ENCODE assay signal across 18 cellular contexts in genomic region chr7:78563186-78563585, GRCh38.
DNase-seq lines count a peak whose midpoint lies in the region; ATAC-seq and TF ChIP-seq lines count a peak whose summit lies in the region.
"Had no signal": no experiment of that assay in that cellular context is flagged by ENCODE, and none has a peak within 500 bp of the region (broad histone marks: within the 10 kb centered on the region; RNA-seq: fewer than 3 reads in every experiment).

No MANE protein-coding gene starts in this region.

- TF ChIP-seq CTCF in DND-41 (IDR thresholded peaks at IDR 0.05; ENCODE audit: borderline replicate concordance, extremely low read depth, low read length, poor library complexity, severe bottlenecking) (no peak), WERI-Rb-1 (IDR thresholded peaks at IDR 0.05; ENCODE audit: low read depth, low read length) (no peak)

- H3K4me1 ChIP-seq in DND-41 (ENCODE audit: insufficient read depth, low read length) (peaks cover 30% of the 10 kb centered on the region), HUES6 (ENCODE audit: control insufficient read depth, insufficient read depth, low read length) (peaks cover 41% of the 10 kb centered on the region), iPS-20b (ENCODE audit: insufficient read depth, low read length) (peaks cover 50% of the 10 kb centered on the region)

- H3K36me3 Mint-ChIP-seq in natural killer cell treated with Interleukin-12 subunit alpha and Interleukin-12 subunit beta and Interleukin-15 and Interleukin-18, amount 100 ng/mL, for 72 hours = no peaks in the 10 kb centered on the region

- H3K9ac ChIP-seq in DND-41 (ENCODE audit: low read depth, low read length) (no peak overlapping the region), HUES6 (ENCODE audit: low read length) (no peak overlapping the region), iPS-20b (ENCODE audit: low read depth, low read length) (peak overlapping the region; percentile 14; the same call in 1 of the 2 replicates)

- no peak overlapping the region for H3K27ac Mint-ChIP-seq in natural killer cell treated with Interleukin-12 subunit alpha and Interleukin-12 subunit beta and Interleukin-15 and Interleukin-18, amount 100 ng/mL, for 72 hours

- peak overlapping the region; percentile 64 for H3K27ac ChIP-seq in DND-41 (ENCODE audit: low read length)
- H3K27ac ChIP-seq in HUES6 (ENCODE audit: low read depth, low read length) = peak overlapping the region; percentile 68
- H3K27ac ChIP-seq in WERI-Rb-1 = no peak overlapping the region
- H3K27ac ChIP-seq in iPS-20b (ENCODE audit: low read length) = peak overlapping the region; percentile 43
- H3K27ac ChIP-seq: SK-N-MC had no signal

- H3K27me3 Mint-ChIP-seq in natural killer cell treated with Interleukin-12 subunit alpha and Interleukin-12 subunit beta and Interleukin-15 and Interleukin-18, amount 100 ng/mL, for 72 hours = no peaks in the 10 kb centered on the region

- no peaks in the 10 kb centered on the region for H4K20me1 ChIP-seq in DND-41 (ENCODE audit: insufficient read depth, low read length)

- H3K4me1 Mint-ChIP-seq in natural killer cell treated with Interleukin-12 subunit alpha and Interleukin-12 subunit beta and Interleukin-15 and Interleukin-18, amount 100 ng/mL, for 72 hours (ENCODE audit: low read depth in 2 of 2) = no peaks in the 10 kb centered on the region

- H3K79me2 ChIP-seq in DND-41 (ENCODE audit: insufficient read depth, low read length) = no peaks in the 10 kb centered on the region

- H3K36me3 ChIP-seq in DND-41 (ENCODE audit: insufficient read depth, low read length) (no peaks in the 10 kb centered on the region), HUES6 (ENCODE audit: control insufficient read depth, insufficient read depth, low read length) (no peaks in the 10 kb centered on the region), WERI-Rb-1 (no peaks in the 10 kb centered on the region), iPS-20b (ENCODE audit: insufficient read depth, low read depth, low read length) (no peaks in the 10 kb centered on the region)

- DNase-seq in DND-41 (no peak), WERI-Rb-1 (peak; percentile 44), HuH-7.5 (ENCODE audit: low spot score) (no peak)
- DNase-seq in natural killer cell treated with Interleukin-12 subunit alpha and Interleukin-12 subunit beta and Interleukin-15 and Interleukin-18, amount 100 ng/mL, for 72 hours (ENCODE audit: low spot score) = no peak
- DNase-seq: AML-193, IMR-90, Kasumi-1, NCI-H146, NCI-H446, T-helper 1 cell had no signal

- peak overlapping the region; percentile 14 for H2AFZ ChIP-seq in DND-41 (ENCODE audit: low read depth, low read length)

- H3K9me3 Mint-ChIP-seq in natural killer cell treated with Interleukin-12 subunit alpha and Interleukin-12 subunit beta and Interleukin-15 and Interleukin-18, amount 100 ng/mL, for 72 hours = peaks cover 6% of the 10 kb centered on the region

- no peak overlapping the region for H3K4me3 Mint-ChIP-seq in natural killer cell treated with Interleukin-12 subunit alpha and Interleukin-12 subunit beta and Interleukin-15 and Interleukin-18, amount 100 ng/mL, for 72 hours

- no peak overlapping the region for H3K4me3 ChIP-seq in DND-41 (ENCODE audit: low read depth in 1 of 2, low read length in 2 of 2)
- no peak overlapping the region for H3K4me3 ChIP-seq in HUES6 (ENCODE audit: low read depth, low read length)
- no peak overlapping the region for H3K4me3 ChIP-seq in WERI-Rb-1 (ENCODE audit: low read depth, low read length)
- H3K4me3 ChIP-seq in iPS-20b (ENCODE audit: low read length) = peak overlapping the region; percentile 11; the same call in 1 of the 2 replicates
- H3K4me3 ChIP-seq: GM12878, SK-N-MC had no signal

- no peak overlapping the region for H3K4me2 ChIP-seq in DND-41 (ENCODE audit: insufficient read depth, low read length)

- ATAC-seq in DND-41 (ENCODE audit: insufficient read depth, low read depth) = no peak
- ATAC-seq in GM18907 (IDR thresholded peaks at IDR 0.05; ENCODE audit: unreplicated experiment) = no peak
- ATAC-seq in natural killer cell treated with Interleukin-12 subunit alpha and Interleukin-12 subunit beta and Interleukin-15 and Interleukin-18, amount 100 ng/mL, for 72 hours = no peak
- ATAC-seq in HG03196 (IDR thresholded peaks at IDR 0.05; ENCODE audit: unreplicated experiment) = no peak
- ATAC-seq: GM12878, Panc1, Right ventricle myocardium inferior had no signal

- H3K9me3 ChIP-seq in DND-41 (ENCODE audit: insufficient read depth, low read length, severe bottlenecking) = no peaks in the 10 kb centered on the region
- no peaks in the 10 kb centered on the region for H3K9me3 ChIP-seq in HUES6 (ENCODE audit: control insufficient read depth, insufficient read depth, low read depth, low read length)
- H3K9me3 ChIP-seq in WERI-Rb-1 (ENCODE audit: severe bottlenecking) = no peaks in the 10 kb centered on the region
- H3K9me3 ChIP-seq in iPS-20b (ENCODE audit: insufficient read depth, low read depth, low read length) = no peaks in the 10 kb centered on the region

- no peaks in the 10 kb centered on the region for H3K27me3 ChIP-seq in DND-41 (ENCODE audit: insufficient read depth, low read length, poor library complexity)
- H3K27me3 ChIP-seq in HUES6 (ENCODE audit: control insufficient read depth, insufficient read depth, low read length) = no peaks in the 10 kb centered on the region
- no peaks in the 10 kb centered on the region for H3K27me3 ChIP-seq in WERI-Rb-1 (ENCODE audit: insufficient read depth, low read depth, severe bottlenecking)
- H3K27me3 ChIP-seq in iPS-20b (ENCODE audit: insufficient read depth, low read length) = no peaks in the 10 kb centered on the region
